ENCODE assay signal across 1 cellular context in the genomic region with DNA sequence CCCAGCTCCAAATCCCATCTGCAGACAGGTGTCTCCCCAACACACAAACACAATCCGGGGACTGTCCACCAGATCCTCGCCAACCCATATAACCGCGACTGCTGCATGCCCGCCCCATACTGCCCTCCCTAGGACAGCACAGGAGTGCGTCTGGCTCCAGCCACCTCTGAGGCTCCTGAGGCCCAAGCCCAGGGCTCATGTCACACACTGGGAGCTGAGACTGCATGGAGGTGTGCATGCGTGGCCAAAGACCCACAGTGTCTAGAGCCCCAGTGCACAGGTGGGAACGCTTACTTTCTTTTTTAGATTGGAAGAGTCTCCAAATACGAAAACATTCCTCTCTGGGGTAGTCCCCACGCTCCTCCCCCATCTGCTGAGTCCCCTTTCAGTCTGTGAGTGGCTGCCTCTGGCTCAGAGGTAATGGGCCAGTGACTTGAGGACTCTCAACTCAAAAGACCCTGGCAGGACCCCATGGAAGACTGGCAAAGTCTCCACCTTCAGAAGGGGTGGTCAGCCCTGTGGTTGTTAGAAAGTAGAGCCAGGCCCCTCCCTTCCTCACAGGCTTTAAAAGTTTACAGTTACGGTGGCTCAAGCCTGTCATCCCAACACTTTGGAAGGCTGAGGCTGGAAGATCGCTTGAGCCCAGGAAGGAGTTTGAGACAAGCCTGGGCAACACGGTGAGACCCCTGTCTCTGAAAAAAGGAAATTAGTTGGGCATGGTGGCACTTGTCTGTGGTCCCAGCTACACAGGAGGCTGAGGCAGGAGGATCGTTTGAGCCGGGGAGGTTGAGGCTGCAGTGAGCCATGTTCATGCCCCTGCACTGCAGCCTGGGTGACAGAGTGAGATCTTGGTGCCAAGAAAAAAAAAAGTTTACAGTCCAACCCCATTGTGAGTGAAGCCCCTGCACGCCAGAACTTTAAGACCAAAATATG.
TF ChIP-seq lines count a peak whose summit lies in the region.

No MANE protein-coding gene starts in this region.

TF ChIP-seq in H1, 55 proteins besides CTCF, POLR2A, EP300 and RAD21:
- TF ChIP-seq RXRA (IDR thresholded peaks at IDR 0.05; ENCODE audit: insufficient read depth, low read depth, low read length) = no peak
- TF ChIP-seq, protein P1, sequence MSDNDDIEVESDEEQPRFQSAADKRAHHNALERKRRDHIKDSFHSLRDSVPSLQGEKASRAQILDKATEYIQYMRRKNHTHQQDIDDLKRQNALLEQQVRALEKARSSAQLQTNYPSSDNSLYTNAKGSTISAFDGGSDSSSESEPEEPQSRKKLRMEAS (IDR thresholded peaks at IDR 0.05) = peak; percentile 35; the same call in 1 of the 2 replicates
